1 cellular context compared by ENCODE assay signal in the genomic region with DNA sequence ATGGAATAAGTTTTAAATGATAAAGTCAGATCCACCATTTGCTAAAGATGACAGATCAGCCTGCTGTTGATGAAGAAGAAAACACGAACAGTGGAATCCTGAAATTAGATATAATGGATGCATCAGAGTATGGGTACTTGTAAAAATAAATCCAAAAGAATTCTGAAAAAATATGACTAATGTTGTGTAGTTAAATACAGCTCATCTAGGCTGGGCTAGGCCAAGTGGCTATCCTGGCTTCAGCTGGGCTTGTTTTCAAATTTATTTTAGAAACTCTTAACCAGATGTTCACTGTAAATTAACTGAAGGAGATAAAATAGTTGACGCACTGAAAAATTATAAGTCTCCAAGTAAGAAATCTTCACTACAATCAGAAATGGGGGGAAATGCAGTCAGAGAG.
TF ChIP-seq lines count a peak whose summit lies in the region.

No MANE protein-coding gene starts in this region.

TF ChIP-seq in IMR-90, 13 proteins besides CTCF, POLR2A, EP300 and RAD21 (continued from another document):
- TF ChIP-seq, protein P1, sequence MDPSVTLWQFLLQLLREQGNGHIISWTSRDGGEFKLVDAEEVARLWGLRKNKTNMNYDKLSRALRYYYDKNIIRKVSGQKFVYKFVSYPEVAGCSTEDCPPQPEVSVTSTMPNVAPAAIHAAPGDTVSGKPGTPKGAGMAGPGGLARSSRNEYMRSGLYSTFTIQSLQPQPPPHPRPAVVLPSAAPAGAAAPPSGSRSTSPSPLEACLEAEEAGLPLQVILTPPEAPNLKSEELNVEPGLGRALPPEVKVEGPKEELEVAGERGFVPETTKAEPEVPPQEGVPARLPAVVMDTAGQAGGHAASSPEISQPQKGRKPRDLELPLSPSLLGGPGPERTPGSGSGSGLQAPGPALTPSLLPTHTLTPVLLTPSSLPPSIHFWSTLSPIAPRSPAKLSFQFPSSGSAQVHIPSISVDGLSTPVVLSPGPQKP (IDR thresholded peaks at IDR 0.05; ENCODE audit: borderline replicate concordance, low read depth, low read length): no peak
- no peak for TF ChIP-seq RCOR1 (IDR thresholded peaks at IDR 0.05; ENCODE audit: insufficient replicate concordance, low read length)
- no peak for TF ChIP-seq MAZ (IDR thresholded peaks at IDR 0.05; ENCODE audit: borderline replicate concordance, low read depth, low read length)
- no peak for TF ChIP-seq CEBPB (IDR thresholded peaks at IDR 0.05; ENCODE audit: low read depth, low read length)
- no peak for TF ChIP-seq CHD1 (IDR thresholded peaks at IDR 0.05; ENCODE audit: low read depth, low read length)
